9 cellular contexts compared by ENCODE assay signal in genomic region chr11:111935331-111936044, GRCh38. TPM values are rescaled to one million over a fixed set of nuclear protein-coding genes. Genes with fewer than 3 reads are reported as not detected.
A peak's percentile ranks its signal among the peaks of the same experiment; 100 is the strongest.
DNase-seq lines count a peak whose midpoint lies in the region; ATAC-seq lines count a peak whose summit lies in the region.
"Had no signal": no experiment of that assay in that cellular context is flagged by ENCODE, and none has a peak within 500 bp of the region (broad histone marks: within the 10 kb centered on the region; RNA-seq: fewer than 3 reads in every experiment).

No MANE protein-coding gene starts in this region.

- H3K27me3 Mint-ChIP-seq in activated CD8-positive, alpha-beta memory T cell treated with anti-CD3 and anti-CD28 coated beads, Interleukin-2, amount 10 ng/mL, durations not matched to agents 7 days and 5 days, result no peaks in the 10 kb centered on the region
- H3K27me3 Mint-ChIP-seq in stimulated activated naive CD8-positive, alpha-beta T cell treated with anti-CD3 and anti-CD28 coated beads, Interleukin-15, amount 100 ng/mL, for 72 hours, result no peaks in the 10 kb centered on the region

- H3K4me3 Mint-ChIP-seq in activated CD8-positive, alpha-beta memory T cell treated with anti-CD3 and anti-CD28 coated beads, Interleukin-2, amount 10 ng/mL, durations not matched to agents 7 days and 5 days, result peak overlapping the region; percentile 18
- peak overlapping the region; percentile 70 to 73 for H3K4me3 Mint-ChIP-seq in stimulated activated naive CD8-positive, alpha-beta T cell treated with anti-CD3 and anti-CD28 coated beads, Interleukin-15, amount 100 ng/mL, for 72 hours

- H3K36me3 Mint-ChIP-seq in activated CD8-positive, alpha-beta memory T cell treated with anti-CD3 and anti-CD28 coated beads, Interleukin-2, amount 10 ng/mL, durations not matched to agents 7 days and 5 days, result peaks cover 2% of the 10 kb centered on the region

- peaks cover 48% of the 10 kb centered on the region for H3K4me1 Mint-ChIP-seq in activated CD8-positive, alpha-beta memory T cell treated with anti-CD3 and anti-CD28 coated beads, Interleukin-2, amount 10 ng/mL, durations not matched to agents 7 days and 5 days
- peaks cover 63% of the 10 kb centered on the region for H3K4me1 Mint-ChIP-seq in stimulated activated naive CD8-positive, alpha-beta T cell treated with anti-CD3 and anti-CD28 coated beads, Interleukin-15, amount 100 ng/mL, for 72 hours

- ATAC-seq in activated CD8-positive, alpha-beta memory T cell treated with anti-CD3 and anti-CD28 coated beads, Interleukin-2, amount 10 ng/mL, durations not matched to agents 7 days and 5 days, result no peak
- ATAC-seq in left lobe of liver (peak; percentile 53), GM19035 (IDR thresholded peaks at IDR 0.05; ENCODE audit: unreplicated experiment) (no peak)
- peak; percentile 34 for ATAC-seq in stimulated activated naive CD8-positive, alpha-beta T cell treated with anti-CD3 and anti-CD28 coated beads, Interleukin-15, amount 100 ng/mL, for 72 hours

- DNase-seq in NCI-H2227 (lab: John Stamatoyannopoulos, UW; ENCODE audit: unreplicated experiment) (peak; percentile 7), NCI-H2227 treated with DMSO at 0.1 percent for 48 hours (lab: John Stamatoyannopoulos, UW) (no peak), left lobe of liver (ENCODE audit: low spot score) (peak; percentile 65), NCI-H1092 (lab: John Stamatoyannopoulos, UW) (no peak)
- DNase-seq in activated CD8-positive, alpha-beta memory T cell treated with anti-CD3 and anti-CD28 coated beads, Interleukin-2, amount 10 ng/mL, durations not matched to agents 7 days and 5 days, result peak; percentile 41
- no peak for DNase-seq in stimulated activated naive CD8-positive, alpha-beta T cell treated with anti-CD3 and anti-CD28 coated beads, Interleukin-15, amount 100 ng/mL, for 72 hours
- no peak for DNase-seq in activated effector memory CD4-positive, alpha-beta T cell treated with anti-CD3 and anti-CD28 coated beads, Interleukin-2, amount 50 U/mL, for 16 hours
- DNase-seq: 8988T had no signal

- H3K27ac Mint-ChIP-seq in activated CD8-positive, alpha-beta memory T cell treated with anti-CD3 and anti-CD28 coated beads, Interleukin-2, amount 10 ng/mL, durations not matched to agents 7 days and 5 days, result peak overlapping the region; percentile 66
- H3K27ac Mint-ChIP-seq in stimulated activated naive CD8-positive, alpha-beta T cell treated with anti-CD3 and anti-CD28 coated beads, Interleukin-15, amount 100 ng/mL, for 72 hours, result peak overlapping the region; percentile 62 to 67

- CTCF ChIA-PET in activated CD8-positive, alpha-beta memory T cell treated with anti-CD3 and anti-CD28 coated beads, Interleukin-2, amount 10 ng/mL, durations not matched to agents 7 days and 5 days (lab: Charles Lee), result interaction anchor here (0.8 to 7.5 kb wide), 4 partner anchors 9 to 345 kb away, joined by 3 to 68 read pairs (median 10); no protein-coding TSS in a partner anchor

- H3K9me3 Mint-ChIP-seq in activated CD8-positive, alpha-beta memory T cell treated with anti-CD3 and anti-CD28 coated beads, Interleukin-2, amount 10 ng/mL, durations not matched to agents 7 days and 5 days (ENCODE audit: low read depth), result no peaks in the 10 kb centered on the region
- H3K9me3 Mint-ChIP-seq in stimulated activated naive CD8-positive, alpha-beta T cell treated with anti-CD3 and anti-CD28 coated beads, Interleukin-15, amount 100 ng/mL, for 72 hours, result no peaks in the 10 kb centered on the region

RNA-seq across cellular contexts. Expression of gene DIXDC1, which starts 1.7 kb away (rescaled TPM):
- total RNA-seq in activated CD8-positive, alpha-beta memory T cell treated with anti-CD3 and anti-CD28 coated beads, Interleukin-2, amount 10 ng/mL, durations not matched to agents 7 days and 5 days, result 10 to 100 TPM in 1 of 2 experiments, 1 to 10 TPM in 1; 9.0 to 10.3 TPM
- 7.2 TPM for total RNA-seq in left lobe of liver

RNA-seq across cellular contexts. Expression of gene C11orf52, which starts 16.8 kb away (rescaled TPM):
- not detected for total RNA-seq in activated CD8-positive, alpha-beta memory T cell treated with anti-CD3 and anti-CD28 coated beads, Interleukin-2, amount 10 ng/mL, durations not matched to agents 7 days and 5 days
- 11.8 TPM for total RNA-seq in left lobe of liver

RNA-seq across cellular contexts. Expression of gene HSPB2, which starts 23.0 kb away (rescaled TPM):
- not detected for total RNA-seq in activated CD8-positive, alpha-beta memory T cell treated with anti-CD3 and anti-CD28 coated beads, Interleukin-2, amount 10 ng/mL, durations not matched to agents 7 days and 5 days
- 0.13 TPM for total RNA-seq in left lobe of liver

RNA-seq across cellular contexts. Expression of gene CRYAB, which starts 23.9 kb away (rescaled TPM):
- not detected for total RNA-seq in activated CD8-positive, alpha-beta memory T cell treated with anti-CD3 and anti-CD28 coated beads, Interleukin-2, amount 10 ng/mL, durations not matched to agents 7 days and 5 days
- total RNA-seq in left lobe of liver, result 4.8 TPM

RNA-seq across cellular contexts. Expression of gene CFAP68, which starts 56.1 kb away (rescaled TPM):
- 10 to 100 TPM; 16.4 to 20.4 TPM for total RNA-seq in activated CD8-positive, alpha-beta memory T cell treated with anti-CD3 and anti-CD28 coated beads, Interleukin-2, amount 10 ng/mL, durations not matched to agents 7 days and 5 days
- 12.5 TPM for total RNA-seq in left lobe of liver

Comparison
In these comparisons a context has a peak if more than half of its experiments do, and no peak if none do; other contexts are left out.
1. DNase-seq: peak in NCI-H2227 (single experiment), activated CD8-positive, alpha-beta memory T cell treated with anti-CD3 and anti-CD28 coated beads, Interleukin-2, amount 10 ng/mL, durations not matched to agents 7 days and 5 days (single experiment) and left lobe of liver (single experiment); none in NCI-H2227 treated with DMSO at 0.1 percent for 48 hours (single experiment), stimulated activated naive CD8-positive, alpha-beta T cell treated with anti-CD3 and anti-CD28 coated beads, Interleukin-15, amount 100 ng/mL, for 72 hours (0 of 2), NCI-H1092 (single experiment) and activated effector memory CD4-positive, alpha-beta T cell treated with anti-CD3 and anti-CD28 coated beads, Interleukin-2, amount 50 U/mL, for 16 hours (single experiment).
2. ATAC-seq: peak in left lobe of liver (single experiment) and stimulated activated naive CD8-positive, alpha-beta T cell treated with anti-CD3 and anti-CD28 coated beads, Interleukin-15, amount 100 ng/mL, for 72 hours (single experiment); none in activated CD8-positive, alpha-beta memory T cell treated with anti-CD3 and anti-CD28 coated beads, Interleukin-2, amount 10 ng/mL, durations not matched to agents 7 days and 5 days (single experiment) and GM19035 (single experiment).
3. RNA of gene C11orf52, which starts 16.8 kb away (total RNA-seq): 11.8 TPM in left lobe of liver (single experiment); not detected in activated CD8-positive, alpha-beta memory T cell treated with anti-CD3 and anti-CD28 coated beads, Interleukin-2, amount 10 ng/mL, durations not matched to agents 7 days and 5 days; every median in the first group is over 10 times any median in the second.